ENCODE assay signal across 30 cellular contexts in the genomic region with DNA sequence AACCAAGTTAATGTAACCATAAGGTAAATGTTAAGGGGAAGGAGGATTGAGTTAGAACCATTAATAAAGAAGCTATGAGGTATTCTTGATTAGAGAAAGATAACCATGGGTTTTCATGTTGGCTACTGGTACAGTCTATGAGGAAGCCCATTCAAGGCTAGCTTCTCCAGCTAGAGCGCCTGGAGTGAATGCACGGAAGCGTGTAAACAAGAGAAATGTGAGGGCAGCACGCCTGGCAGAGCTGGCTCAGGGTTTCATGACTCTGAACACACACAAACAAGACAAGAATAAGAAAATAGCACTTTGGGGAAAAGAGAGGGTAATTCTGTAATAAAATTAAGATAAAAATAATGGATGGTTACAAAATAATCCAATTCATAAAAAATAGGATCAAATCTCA.
DNase-seq lines count a peak whose midpoint lies in the region; ATAC-seq, FAIRE-seq and TF ChIP-seq lines count a peak whose summit lies in the region.
"Had no signal": no experiment of that assay in that cellular context is flagged by ENCODE, and none has a peak within 500 bp of the region (broad histone marks: within the 10 kb centered on the region; RNA-seq: fewer than 3 reads in every experiment).

No MANE protein-coding gene starts in this region.

- H3K27me3 ChIP-seq in liver (ENCODE audit: control insufficient read depth in 4 of 4, insufficient read depth in 4 of 4, low read length in 3 of 4) (no peaks in the 10 kb centered on the region), HepG2 (ENCODE audit: control insufficient read depth in 1 of 2, insufficient read depth in 2 of 2, low read length in 2 of 2) (no peaks in the 10 kb centered on the region), thyroid gland (no peaks in the 10 kb centered on the region), gastroesophageal sphincter (no peaks in the 10 kb centered on the region), trophoblast cell (ENCODE audit: insufficient read depth, low read length) (no peaks in the 10 kb centered on the region)
- H3K27me3 ChIP-seq: BLaER1 treated with 17β-estradiol and CSF1 and Interleukin-3, amounts not matched to agents 10 nM and 100 nM had no signal

- H3K4me1 ChIP-seq in liver (ENCODE audit: control insufficient read depth in 4 of 4, insufficient read depth in 4 of 4, low read length in 3 of 4), result peaks cover 0 to 8% (median 0%) of the 10 kb centered on the region in 4 donors
- no peaks in the 10 kb centered on the region for H3K4me1 ChIP-seq in HepG2 (ENCODE audit: insufficient read depth, low read length)
- H3K4me1 ChIP-seq in thyroid gland, result peaks cover 0 to 7% of the 10 kb centered on the region in 2 donors
- H3K4me1 ChIP-seq in gastroesophageal sphincter, result no peaks in the 10 kb centered on the region
- no peaks in the 10 kb centered on the region for H3K4me1 ChIP-seq in trophoblast cell (ENCODE audit: control insufficient read depth in 1 of 2, insufficient read depth in 2 of 2, low read length in 2 of 2)
- H3K4me1 ChIP-seq: A549; BLaER1 treated with 17β-estradiol and CSF1 and Interleukin-3, amounts not matched to agents 10 nM and 100 nM; HAP-1 had no signal

- intact Hi-C loops in HepG2 (cut with micrococcal nuclease; ENCODE audit: unreplicated experiment), result no loop called here
- intact Hi-C loops in thyroid gland (cut with DNase I), result no loop called here

- no peak overlapping the region for H3K4ac ChIP-seq in trophoblast cell (ENCODE audit: low read depth, low read length)

- H3K9ac ChIP-seq in liver (ENCODE audit: low read depth in 1 of 2, low read length in 2 of 2) (no peak overlapping the region), HepG2 (ENCODE audit: insufficient read depth, low read depth, low read length) (no peak overlapping the region), trophoblast cell (ENCODE audit: low read length) (no peak overlapping the region)
- H3K9ac ChIP-seq: BLaER1 treated with 17β-estradiol and CSF1 and Interleukin-3, amounts not matched to agents 10 nM and 100 nM had no signal

- no peak for TF ChIP-seq CTCF in liver (IDR thresholded peaks at IDR 0.05; ENCODE audit: low read depth, low read length, missing input control)
- no peak for TF ChIP-seq CTCF in HepG2 (CRISPR knock-in tag; IDR thresholded peaks at IDR 0.05)
- no peak for TF ChIP-seq CTCF in thyroid gland (IDR thresholded peaks at IDR 0.05)
- no peak for TF ChIP-seq CTCF in gastroesophageal sphincter (IDR thresholded peaks at IDR 0.05)

- CTCF ChIA-PET in HepG2 (lab: Yijun Ruan, JAX; ENCODE audit: low intra/inter-chr PET ratio, low total read pairs), result no interaction called here

- TF ChIP-seq POLR2A in HepG2 (IDR thresholded peaks at IDR 0.05; ENCODE audit: insufficient read depth in 1 of 2, low read depth in 2 of 2, low read length in 2 of 2) (no peak), thyroid gland (IDR thresholded peaks at IDR 0.05) (no peak), gastroesophageal sphincter (IDR thresholded peaks at IDR 0.05) (no peak)

- TF ChIP-seq EP300 in HepG2 (IDR thresholded peaks at IDR 0.05; ENCODE audit: low read depth in 2 of 2, low read length in 2 of 2) (no peak), HepG2 (CRISPR knock-in tag; IDR thresholded peaks at IDR 0.05; ENCODE audit: borderline replicate concordance) (no peak), gastroesophageal sphincter (IDR thresholded peaks at IDR 0.05) (no peak)

- no peak overlapping the region for H3K4me2 ChIP-seq in HepG2 (ENCODE audit: low read depth, low read length)
- H3K4me2 ChIP-seq in trophoblast cell (ENCODE audit: low read length), result no peak overlapping the region
- H3K4me2 ChIP-seq: A549; BLaER1 treated with 17β-estradiol and CSF1 and Interleukin-3, amounts not matched to agents 10 nM and 100 nM had no signal

- H3K18ac ChIP-seq in trophoblast cell (ENCODE audit: low read length), result no peak overlapping the region

- H2BK12ac ChIP-seq in trophoblast cell (ENCODE audit: low read length), result no peak overlapping the region

- no peak overlapping the region for H2BK5ac ChIP-seq in trophoblast cell (ENCODE audit: low read depth, low read length, poor library complexity)

- no peak overlapping the region for H3K4me3 ChIP-seq in liver (ENCODE audit: low read depth in 1 of 3, low read length in 3 of 3)
- H3K4me3 ChIP-seq in HepG2 (replicated peaks in 1 of 3; ENCODE audit: insufficient read depth in 1 of 3, low read depth in 2 of 3, low read length in 3 of 3), result no peak overlapping the region
- H3K4me3 ChIP-seq in thyroid gland (replicated peaks in 1 of 3), result no peak overlapping the region
- no peak overlapping the region for H3K4me3 ChIP-seq in gastroesophageal sphincter
- H3K4me3 ChIP-seq in trophoblast cell (ENCODE audit: low read depth, low read length), result no peak overlapping the region
- H3K4me3 ChIP-seq: A549; BLaER1 treated with 17β-estradiol and CSF1 and Interleukin-3, amounts not matched to agents 10 nM and 100 nM; GM12878; HAP-1; MG63 had no signal

- H3K36me3 ChIP-seq in liver (ENCODE audit: control insufficient read depth in 4 of 4, insufficient read depth in 3 of 4, low read depth in 1 of 4, low read length in 3 of 4), result no peaks in the 10 kb centered on the region
- no peaks in the 10 kb centered on the region for H3K36me3 ChIP-seq in HepG2 (replicated peaks in 1 of 2; ENCODE audit: control insufficient read depth in 1 of 2, insufficient read depth in 2 of 2, low read length in 2 of 2)
- H3K36me3 ChIP-seq in thyroid gland, result no peaks in the 10 kb centered on the region
- H3K36me3 ChIP-seq in gastroesophageal sphincter, result no peaks in the 10 kb centered on the region
- no peaks in the 10 kb centered on the region for H3K36me3 ChIP-seq in trophoblast cell (ENCODE audit: control insufficient read depth in 1 of 2, insufficient read depth in 2 of 2, low read length in 2 of 2)
- H3K36me3 ChIP-seq: BLaER1 treated with 17β-estradiol and CSF1 and Interleukin-3, amounts not matched to agents 10 nM and 100 nM; HAP-1; MG63 had no signal

- H3K9me3 ChIP-seq in liver (ENCODE audit: control insufficient read depth in 4 of 4, low read length in 3 of 4), result no peaks in the 10 kb centered on the region
- H3K9me3 ChIP-seq in HepG2 (ENCODE audit: low read length), result no peaks in the 10 kb centered on the region
- H3K9me3 ChIP-seq in thyroid gland, result no peaks in the 10 kb centered on the region
- H3K9me3 ChIP-seq in gastroesophageal sphincter, result no peaks in the 10 kb centered on the region
- H3K9me3 ChIP-seq in trophoblast cell (ENCODE audit: insufficient read depth, low read depth, low read length), result no peaks in the 10 kb centered on the region
- H3K9me3 ChIP-seq: A549; BLaER1 treated with 17β-estradiol and CSF1 and Interleukin-3, amounts not matched to agents 10 nM and 100 nM; HAP-1; MG63 had no signal

- POLR2A ChIA-PET in HepG2 (lab: Yijun Ruan, JAX), result no interaction called here

- no peak overlapping the region for H4K8ac ChIP-seq in trophoblast cell (ENCODE audit: low read depth, low read length)

- H2AK5ac ChIP-seq in trophoblast cell (ENCODE audit: low read length), result no peak overlapping the region

- no peak overlapping the region for H2BK120ac ChIP-seq in trophoblast cell (ENCODE audit: insufficient read depth, low read length, poor library complexity)

- no peak for FAIRE-seq in HepG2 (lab: Jason Lieb, UNC)
- FAIRE-seq: A549, D721Med, GM12878, HTR-8/SVneo had no signal

- no TSS peak for BruUV-seq in HepG2 (replicated peaks; lab: Mats Ljungman, UMichigan)

- H3K27ac ChIP-seq in liver (ENCODE audit: low read depth in 1 of 2, low read length in 2 of 2) (no peak overlapping the region), HepG2 (ENCODE audit: extremely low read length, insufficient read depth, low read length) (no peak overlapping the region), thyroid gland (no peak overlapping the region), gastroesophageal sphincter (no peak overlapping the region), trophoblast cell (ENCODE audit: low read depth, low read length) (no peak overlapping the region)
- H3K27ac ChIP-seq: A549; BLaER1 treated with 17β-estradiol and CSF1 and Interleukin-3, amounts not matched to agents 10 nM and 100 nM; RWPE1 had no signal

- 37% methylated on average over 4 of the region's 4 CpGs for WGBS in liver
- 75% methylated on average over 4 of the region's 4 CpGs for WGBS in HepG2 (ENCODE audit: low lambda C conversion rate)
- WGBS in thyroid gland, 2 donors, result 37 to 39% methylated on average over 4 of the region's 4 CpGs
- 77 to 81% methylated on average over 4 of the region's 4 CpGs for WGBS in gastroesophageal sphincter (ENCODE audit: low coverage in 1 of 2), 2 donors
- no CpG with 5 or more reads among the region's 4 CpGs for WGBS in trophoblast cell (ENCODE audit: extremely low coverage, insufficient coverage, insufficient read length)

- no peak overlapping the region for H4K91ac ChIP-seq in trophoblast cell (ENCODE audit: low read depth, low read length)

- no peak overlapping the region for H3K14ac ChIP-seq in trophoblast cell (ENCODE audit: low read length)

- ATAC-seq in HepG2 (no peak), gastroesophageal sphincter (no peak)
- ATAC-seq: A549, GM12878, Panc1, T-cell had no signal

- H3K79me1 ChIP-seq in trophoblast cell (ENCODE audit: low read length), result no peaks in the 10 kb centered on the region

- TF ChIP-seq RAD21 in liver (IDR thresholded peaks at IDR 0.05) (no peak), HepG2 (CRISPR knock-in tag; IDR thresholded peaks at IDR 0.05) (no peak)

- H4K20me1 ChIP-seq in HepG2 (ENCODE audit: insufficient read depth, low read length), result no peaks in the 10 kb centered on the region
- H4K20me1 ChIP-seq: BLaER1 treated with 17β-estradiol and CSF1 and Interleukin-3, amounts not matched to agents 10 nM and 100 nM had no signal

- H3K79me2 ChIP-seq in HepG2 (ENCODE audit: insufficient read depth, low read length), result no peaks in the 10 kb centered on the region
- no peaks in the 10 kb centered on the region for H3K79me2 ChIP-seq in trophoblast cell (ENCODE audit: control insufficient read depth, insufficient read depth, low read length, poor library complexity)

- H4K12ac ChIP-seq in trophoblast cell (ENCODE audit: low read depth, low read length), result no peak overlapping the region

- no peak overlapping the region for H2AFZ ChIP-seq in HepG2 (ENCODE audit: low read length)
- H2AFZ ChIP-seq in trophoblast cell (ENCODE audit: insufficient read depth, low read length, poor library complexity), result no peak overlapping the region

- no peak for DNase-seq in HepG2 (ENCODE audit: low spot score)
- peak; percentile 62 for DNase-seq in NCI-H2029 treated with DMSO at 0.1 percent for 48 hours (lab: John Stamatoyannopoulos, UW)
- peak; percentile 24 for DNase-seq in left kidney (ENCODE audit: low read depth, low spot score)
- peak; percentile 57 to 74 for DNase-seq in thyroid gland
- no peak for DNase-seq in DMS79 treated with DMSO at 0.1 percent for 48 hours (lab: John Stamatoyannopoulos, UW)
- no peak for DNase-seq in trophoblast cell
- DNase-seq: AML-193; CD4-positive, alpha-beta T cell; EL; GDM1; GOT3; HFFc6; KBM-7; MG63; NCI-H1417 treated with DMSO at 0.1 percent for 48 hours; NCI-H187; NCI-H510A; NCI-H82; SHP77; T-cell had no signal

- in situ Hi-C loops in HepG2 (cut with HindIII; ENCODE audit: extremely low pct_ligation_motif_present, low pct_unique_long_range_greater_than_20kb), result no loop called here

- no peak overlapping the region for H3K23ac ChIP-seq in trophoblast cell (ENCODE audit: low read length)

TF ChIP-seq in liver, 16 proteins besides CTCF, POLR2A, EP300 and RAD21:
- TF ChIP-seq FOXA1 (IDR thresholded peaks at IDR 0.05) (no peak), FOXA2 (IDR thresholded peaks at IDR 0.05) (peak; percentile 41)

Comparison
In these comparisons a context has a peak if more than half of its experiments do, and no peak if none do; other contexts are left out.
1. DNase-seq: peak in NCI-H2029 treated with DMSO at 0.1 percent for 48 hours (single experiment), left kidney (single experiment) and thyroid gland (2 of 2); none in HepG2 (single experiment), DMS79 treated with DMSO at 0.1 percent for 48 hours (single experiment) and trophoblast cell (0 of 2).